In genomic region chr16:56673916-56674315, GRCh38 we compare ENCODE assay signal across 8 cellular contexts. TPM values are rescaled to one million over a fixed set of nuclear protein-coding genes. Genes with fewer than 3 reads are reported as not detected.
DNase-seq lines count a peak whose midpoint lies in the region; ATAC-seq, FAIRE-seq and TF ChIP-seq lines count a peak whose summit lies in the region.
"Had no signal": no experiment of that assay in that cellular context is flagged by ENCODE, and none has a peak within 500 bp of the region (broad histone marks: within the 10 kb centered on the region; RNA-seq: fewer than 3 reads in every experiment).

No MANE protein-coding gene starts in this region.

- CTCF ChIA-PET in endothelial cell of umbilical vein (lab: Charles Lee), result interaction anchor here (1.0 to 2.4 kb wide), 7 partner anchors 22 to 119 kb away, joined by 3 to 24 read pairs (median 5); partner anchors contain the start of gene MT1B

- H4K20me1 ChIP-seq in OCI-LY1 (ENCODE audit: insufficient read depth, low read length) (no peaks in the 10 kb centered on the region), endothelial cell of umbilical vein (replicated peaks; ENCODE audit: control insufficient read depth, extremely low read depth, insufficient read depth, low read length) (no peaks in the 10 kb centered on the region)

- no peaks in the 10 kb centered on the region for H3K9me1 ChIP-seq in endothelial cell of umbilical vein (replicated peaks; ENCODE audit: control insufficient read depth, extremely low read depth, insufficient read depth, low read length)

- H2AFZ ChIP-seq in OCI-LY1 (ENCODE audit: low read length) (no peak overlapping the region), endothelial cell of umbilical vein (ENCODE audit: low read depth, low read length) (no peak overlapping the region)

- dilution Hi-C loops in endothelial cell of umbilical vein (cut with MboI; ENCODE audit: extremely low pct_ligation_motif_present, low sequenced_read_pairs), result no loop called here

- H3K79me2 ChIP-seq in OCI-LY1 (ENCODE audit: insufficient read depth, low read length) (no peaks in the 10 kb centered on the region), endothelial cell of umbilical vein (ENCODE audit: control insufficient read depth, insufficient read depth, low read length) (no peaks in the 10 kb centered on the region)

- no TSS peak for BruUV-seq in endothelial cell of umbilical vein (replicated peaks; lab: Mats Ljungman, UMichigan)

- TF ChIP-seq CTCF in GM12875 (IDR thresholded peaks at IDR 0.05; ENCODE audit: borderline replicate concordance, insufficient read depth, low read depth, low read length) (peak; percentile 47), OCI-LY1 (IDR thresholded peaks at IDR 0.05; ENCODE audit: low read length) (peak; percentile 67), endothelial cell of umbilical vein (IDR thresholded peaks at IDR 0.05; ENCODE audit: extremely low read depth in 1 of 2, insufficient read depth in 1 of 2, low read depth in 1 of 2, low read length in 2 of 2) (peak; percentile 22 to 59), pancreas (IDR thresholded peaks at IDR 0.05) (peak in 3 of 4 donors; percentile 18 to 54 (median 49))

- no peak overlapping the region for H3K9ac ChIP-seq in OCI-LY1 (ENCODE audit: low read length)
- H3K9ac ChIP-seq in endothelial cell of umbilical vein (replicated peaks; ENCODE audit: extremely low read depth, insufficient read depth, low read length), result no peak overlapping the region

- intact Hi-C loops in endothelial cell of umbilical vein (cut with micrococcal nuclease), result loop anchor here (1.0 kb wide), 1 partner anchor 28 kb away; no protein-coding TSS in a partner anchor
- intact Hi-C loops in pancreas (cut with DNase I), result no loop called here

- H3K4me2 ChIP-seq in OCI-LY1 (ENCODE audit: low read length), result no peak overlapping the region
- H3K4me2 ChIP-seq in endothelial cell of umbilical vein (ENCODE audit: insufficient read depth, low read length), result no peak overlapping the region

- H3K4me1 ChIP-seq in OCI-LY1 (ENCODE audit: insufficient read depth, low read length, severe bottlenecking) (no peaks in the 10 kb centered on the region), endothelial cell of umbilical vein (ENCODE audit: control insufficient read depth, extremely low read depth, insufficient read depth, low read length) (peaks cover 3% of the 10 kb centered on the region), pancreas (peaks cover 0 to 6% (median 3%) of the 10 kb centered on the region in 3 donors)

- TF ChIP-seq POLR2A in endothelial cell of umbilical vein (IDR thresholded peaks at IDR 0.05; ENCODE audit: low read depth, low read length), result no peak

- peaks cover 4% of the 10 kb centered on the region; the same call in 1 of the 2 replicates for H3K27me3 ChIP-seq in OCI-LY1 (ENCODE audit: insufficient read depth, low read length)
- H3K27me3 ChIP-seq in endothelial cell of umbilical vein (ENCODE audit: control insufficient read depth in 2 of 2, insufficient read depth in 2 of 2, low read length in 2 of 2), result peaks cover 48 to 59% of the 10 kb centered on the region in 2 experiments
- H3K27me3 ChIP-seq in pancreas, result no peaks in the 10 kb centered on the region

- H3K9me2 ChIP-seq in OCI-LY1 (ENCODE audit: low read depth, low read length), result no peaks in the 10 kb centered on the region

- POLR2A ChIA-PET in endothelial cell of umbilical vein (lab: Charles Lee), result no interaction called here

- H3K36me3 ChIP-seq in OCI-LY1 (ENCODE audit: insufficient read depth, low read length), result no peaks in the 10 kb centered on the region
- H3K36me3 ChIP-seq in endothelial cell of umbilical vein (ENCODE audit: control insufficient read depth in 2 of 2, extremely low read depth in 1 of 2, insufficient read depth in 2 of 2, low read length in 2 of 2), result no peaks in the 10 kb centered on the region
- H3K36me3 ChIP-seq in pancreas, result no peaks in the 10 kb centered on the region

- no peak overlapping the region for H3K4me3 ChIP-seq in GM12875 (ENCODE audit: low read depth, low read length)
- no peak overlapping the region for H3K4me3 ChIP-seq in OCI-LY1 (ENCODE audit: low read depth, low read length, poor library complexity, severe bottlenecking)
- H3K4me3 ChIP-seq in endothelial cell of umbilical vein (replicated peaks in 1 of 3; ENCODE audit: insufficient read depth in 1 of 3, low read depth in 1 of 3, low read length in 3 of 3), result no peak overlapping the region
- no peak overlapping the region for H3K4me3 ChIP-seq in pancreas

- WGBS in pancreas, 2 donors, result 33 to 37% methylated on average over 12 of the region's 12 CpGs

- H3K27ac ChIP-seq in OCI-LY1 (ENCODE audit: low read depth, low read length, poor library complexity, severe bottlenecking) (no peak overlapping the region), endothelial cell of umbilical vein (ENCODE audit: insufficient read depth, low read depth, low read length) (no peak overlapping the region), pancreas (no peak overlapping the region)

- ATAC-seq in pancreas (peak in 3 of 4 donors; percentile 22 to 68 (median 54)), HG03457 (IDR thresholded peaks at IDR 0.05; ENCODE audit: unreplicated experiment) (no peak), HG02970 (IDR thresholded peaks at IDR 0.05; ENCODE audit: low FRiP score, unreplicated experiment) (no peak)

- H3K9me3 ChIP-seq in OCI-LY1 (ENCODE audit: low read length) (no peaks in the 10 kb centered on the region), endothelial cell of umbilical vein (replicated peaks; ENCODE audit: control insufficient read depth, insufficient read depth, low read length) (no peaks in the 10 kb centered on the region), pancreas (no peaks in the 10 kb centered on the region)

- H3F3A ChIP-seq in OCI-LY1 (ENCODE audit: insufficient read depth, low read length), result no peaks in the 10 kb centered on the region

- DNase-seq in endothelial cell of umbilical vein (ENCODE audit: low read depth, low spot score) (peak; percentile 18), pancreas (peak in 1 of 6 donors; percentile 66), NCI-H774 (lab: John Stamatoyannopoulos, UW) (no peak)

- FAIRE-seq in endothelial cell of umbilical vein (lab: Jason Lieb, UNC) (peak; percentile 84), pancreas (lab: Jason Lieb, UNC) (no peak)

RNA-seq across cellular contexts. Expression of gene MT1H, which starts 4.3 kb away (rescaled TPM):
- total RNA-seq in endothelial cell of umbilical vein (not detected in 2 replicates), pancreas (100 to 1,000 TPM in 1 of 6 donors, 10 to 100 TPM in 4, 1 to 10 TPM in 1; 8.3 to 106 (median 21.0) TPM)
- polyA plus RNA-seq in endothelial cell of umbilical vein (not detected in 2 replicates), pancreas (10 to 100 TPM; 14.9 to 71.1 TPM)
- not detected in 2 replicates for polyA plus RNA-seq in endothelial cell of umbilical vein (2011; cell fraction: cytosol; rRNA removed)
- polyA plus RNA-seq in endothelial cell of umbilical vein (2011; cell fraction: nucleus; rRNA removed), result not detected in 2 replicates
- polyA plus RNA-seq in endothelial cell of umbilical vein (2012), result not detected in 2 replicates
- not detected in 2 replicates for polyA minus RNA-seq in endothelial cell of umbilical vein
- polyA minus RNA-seq in endothelial cell of umbilical vein (2011; cell fraction: cytosol; rRNA and poly(A)+ RNA removed), result not detected
- not detected in 2 replicates for polyA minus RNA-seq in endothelial cell of umbilical vein (2011; cell fraction: nucleus; rRNA and poly(A)+ RNA removed)
- polyA plus RNA-seq: immature natural killer cell had no signal

RNA-seq across cellular contexts. Expression of gene MT1G, which starts 6.1 kb away (rescaled TPM):
- total RNA-seq in endothelial cell of umbilical vein (not detected in 2 replicates), pancreas (100 to 1,000 TPM in 4 of 6 donors, 10 to 100 TPM in 2; 76.9 to 766 (median 150) TPM)
- polyA plus RNA-seq in endothelial cell of umbilical vein (0.53 TPM in 1 of 2 replicates, not detected in the other), pancreas (100 to 1,000 TPM; 496 to 753 TPM)
- 0.59 and 2.2 TPM in 2 replicates for polyA plus RNA-seq in endothelial cell of umbilical vein (2011; cell fraction: cytosol; rRNA removed)
- not detected in 2 replicates for polyA plus RNA-seq in endothelial cell of umbilical vein (2011; cell fraction: nucleus; rRNA removed)
- polyA plus RNA-seq in endothelial cell of umbilical vein (2012), result 0.90 and 1.6 TPM in 2 replicates
- not detected in 2 replicates for polyA minus RNA-seq in endothelial cell of umbilical vein
- polyA minus RNA-seq in endothelial cell of umbilical vein (2011; cell fraction: cytosol; rRNA and poly(A)+ RNA removed), result not detected
- not detected in 2 replicates for polyA minus RNA-seq in endothelial cell of umbilical vein (2011; cell fraction: nucleus; rRNA and poly(A)+ RNA removed)
- polyA plus RNA-seq: immature natural killer cell had no signal

RNA-seq across cellular contexts. Expression of gene MT1X, which starts 8.4 kb away (rescaled TPM):
- total RNA-seq in endothelial cell of umbilical vein (15.6 and 19.2 TPM in 2 replicates), pancreas (100 to 1,000 TPM in 5 of 6 donors, 10 to 100 TPM in 1; 56.1 to 474 (median 227) TPM)
- polyA plus RNA-seq in endothelial cell of umbilical vein (46.7 and 73.6 TPM in 2 replicates), pancreas (100 to 1,000 TPM; 571 to 992 TPM)
- polyA plus RNA-seq in endothelial cell of umbilical vein (2011; cell fraction: cytosol; rRNA removed), result 43.6 and 70.2 TPM in 2 replicates
- 14.6 and 17.1 TPM in 2 replicates for polyA plus RNA-seq in endothelial cell of umbilical vein (2011; cell fraction: nucleus; rRNA removed)
- polyA plus RNA-seq in endothelial cell of umbilical vein (2012), result 31.4 and 55.7 TPM in 2 replicates
- 17.9 and 45.3 TPM in 2 replicates for polyA minus RNA-seq in endothelial cell of umbilical vein
- 21.5 TPM for polyA minus RNA-seq in endothelial cell of umbilical vein (2011; cell fraction: cytosol; rRNA and poly(A)+ RNA removed)
- 5.0 and 5.4 TPM in 2 replicates for polyA minus RNA-seq in endothelial cell of umbilical vein (2011; cell fraction: nucleus; rRNA and poly(A)+ RNA removed)

RNA-seq across cellular contexts. Expression of gene MT1F, which starts 16.2 kb away (rescaled TPM):
- total RNA-seq in endothelial cell of umbilical vein, result 1.4 and 2.6 TPM in 2 replicates
- 2.2 and 2.3 TPM in 2 replicates for polyA plus RNA-seq in endothelial cell of umbilical vein
- 2.6 and 3.1 TPM in 2 replicates for polyA plus RNA-seq in endothelial cell of umbilical vein (2011; cell fraction: cytosol; rRNA removed)
- polyA plus RNA-seq in endothelial cell of umbilical vein (2011; cell fraction: nucleus; rRNA removed), result 0.59 and 1.3 TPM in 2 replicates
- 0.52 and 1.4 TPM in 2 replicates for polyA plus RNA-seq in endothelial cell of umbilical vein (2012)
- polyA minus RNA-seq in endothelial cell of umbilical vein, result 0.53 and 1.3 TPM in 2 replicates
- not detected for polyA minus RNA-seq in endothelial cell of umbilical vein (2011; cell fraction: cytosol; rRNA and poly(A)+ RNA removed)
- 1.1 TPM in 1 of 2 replicates, not detected in the other for polyA minus RNA-seq in endothelial cell of umbilical vein (2011; cell fraction: nucleus; rRNA and poly(A)+ RNA removed)
- total RNA-seq in pancreas, result 100 to 1,000 TPM in 1 of 6 donors, 10 to 100 TPM in 5; 29.1 to 119 (median 44.7) TPM
- polyA plus RNA-seq in pancreas, result 100 to 1,000 TPM in 1 of 2 donors, 10 to 100 TPM in 1; 94.6 to 201 TPM

RNA-seq across cellular contexts. Expression of gene MT1B, which starts 22.2 kb away (rescaled TPM):
- total RNA-seq in endothelial cell of umbilical vein (not detected in 2 replicates), pancreas (not detected)
- polyA plus RNA-seq in endothelial cell of umbilical vein (not detected in 2 replicates), pancreas (not detected)
- polyA plus RNA-seq in endothelial cell of umbilical vein (2011; cell fraction: cytosol; rRNA removed), result not detected in 2 replicates
- not detected in 2 replicates for polyA plus RNA-seq in endothelial cell of umbilical vein (2011; cell fraction: nucleus; rRNA removed)
- not detected in 2 replicates for polyA plus RNA-seq in endothelial cell of umbilical vein (2012)
- polyA minus RNA-seq in endothelial cell of umbilical vein, result not detected in 2 replicates
- not detected for polyA minus RNA-seq in endothelial cell of umbilical vein (2011; cell fraction: cytosol; rRNA and poly(A)+ RNA removed)
- polyA minus RNA-seq in endothelial cell of umbilical vein (2011; cell fraction: nucleus; rRNA and poly(A)+ RNA removed), result not detected in 2 replicates
- polyA plus RNA-seq: immature natural killer cell had no signal

Comparison
In these comparisons a context has a peak if more than half of its experiments do, and no peak if none do; other contexts are left out.
1. ATAC-seq: peak in pancreas (3 of 4); none in HG03457 (single experiment) and HG02970 (single experiment).
2. RNA of gene MT1G, which starts 6.1 kb away (total RNA-seq): 76.9 to 766 TPM in pancreas; not detected in endothelial cell of umbilical vein; every median in the first group is over 10 times any median in the second.
3. Peak in every context shown above with its lines, with median percentiles within 50 percentile points of each other: CTCF ChIP-seq.